In the genomic region with DNA sequence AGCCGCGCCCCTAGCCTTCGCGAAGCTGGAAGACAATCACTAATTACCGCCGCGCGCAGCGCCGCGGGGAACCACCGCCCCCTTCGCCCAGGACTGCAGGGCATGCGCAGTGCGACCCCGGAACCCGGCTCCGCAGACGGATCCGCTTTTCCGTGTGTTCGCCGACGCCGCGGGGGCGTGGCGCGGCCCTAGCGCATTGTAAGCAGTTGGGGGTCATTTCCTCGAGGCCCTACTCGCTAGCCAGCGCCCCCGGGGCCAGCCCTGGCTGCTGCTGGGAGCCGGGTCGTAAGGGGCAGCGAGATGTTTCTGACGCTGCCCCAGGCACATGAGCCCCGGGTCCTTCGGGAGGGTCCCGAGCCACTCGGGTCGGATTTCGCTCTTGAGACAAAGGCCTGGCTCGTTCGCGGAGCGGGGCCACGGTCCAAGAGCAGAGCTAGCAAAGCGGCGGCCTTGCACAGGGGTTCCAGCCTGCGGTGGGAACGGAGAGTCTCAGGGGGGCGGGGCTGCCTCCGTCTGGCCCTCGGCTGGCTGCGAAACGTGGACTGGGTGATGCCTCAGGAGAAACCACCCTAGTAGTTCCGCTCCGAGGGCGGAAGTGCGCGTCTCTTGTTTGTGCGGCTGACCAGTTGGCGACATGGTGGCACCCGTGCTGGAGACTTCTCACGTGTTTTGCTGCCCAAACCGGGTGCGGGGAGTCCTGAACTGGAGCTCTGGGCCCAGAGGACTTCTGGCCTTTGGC, we compare ENCODE assay signal across 8 cellular contexts. TPM values are rescaled to one million over a fixed set of nuclear protein-coding genes. Genes with fewer than 3 reads are reported as not detected.
DNase-seq lines count a peak whose midpoint lies in the region; ATAC-seq and TF ChIP-seq lines count a peak whose summit lies in the region.

A gene with protein sequence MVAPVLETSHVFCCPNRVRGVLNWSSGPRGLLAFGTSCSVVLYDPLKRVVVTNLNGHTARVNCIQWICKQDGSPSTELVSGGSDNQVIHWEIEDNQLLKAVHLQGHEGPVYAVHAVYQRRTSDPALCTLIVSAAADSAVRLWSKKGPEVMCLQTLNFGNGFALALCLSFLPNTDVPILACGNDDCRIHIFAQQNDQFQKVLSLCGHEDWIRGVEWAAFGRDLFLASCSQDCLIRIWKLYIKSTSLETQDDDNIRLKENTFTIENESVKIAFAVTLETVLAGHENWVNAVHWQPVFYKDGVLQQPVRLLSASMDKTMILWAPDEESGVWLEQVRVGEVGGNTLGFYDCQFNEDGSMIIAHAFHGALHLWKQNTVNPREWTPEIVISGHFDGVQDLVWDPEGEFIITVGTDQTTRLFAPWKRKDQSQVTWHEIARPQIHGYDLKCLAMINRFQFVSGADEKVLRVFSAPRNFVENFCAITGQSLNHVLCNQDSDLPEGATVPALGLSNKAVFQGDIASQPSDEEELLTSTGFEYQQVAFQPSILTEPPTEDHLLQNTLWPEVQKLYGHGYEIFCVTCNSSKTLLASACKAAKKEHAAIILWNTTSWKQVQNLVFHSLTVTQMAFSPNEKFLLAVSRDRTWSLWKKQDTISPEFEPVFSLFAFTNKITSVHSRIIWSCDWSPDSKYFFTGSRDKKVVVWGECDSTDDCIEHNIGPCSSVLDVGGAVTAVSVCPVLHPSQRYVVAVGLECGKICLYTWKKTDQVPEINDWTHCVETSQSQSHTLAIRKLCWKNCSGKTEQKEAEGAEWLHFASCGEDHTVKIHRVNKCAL (plus strand): TSS at position 600 of the 739 bp plus-strand sequence. CDS start 35 bp downstream, at position 635.
A gene with protein sequence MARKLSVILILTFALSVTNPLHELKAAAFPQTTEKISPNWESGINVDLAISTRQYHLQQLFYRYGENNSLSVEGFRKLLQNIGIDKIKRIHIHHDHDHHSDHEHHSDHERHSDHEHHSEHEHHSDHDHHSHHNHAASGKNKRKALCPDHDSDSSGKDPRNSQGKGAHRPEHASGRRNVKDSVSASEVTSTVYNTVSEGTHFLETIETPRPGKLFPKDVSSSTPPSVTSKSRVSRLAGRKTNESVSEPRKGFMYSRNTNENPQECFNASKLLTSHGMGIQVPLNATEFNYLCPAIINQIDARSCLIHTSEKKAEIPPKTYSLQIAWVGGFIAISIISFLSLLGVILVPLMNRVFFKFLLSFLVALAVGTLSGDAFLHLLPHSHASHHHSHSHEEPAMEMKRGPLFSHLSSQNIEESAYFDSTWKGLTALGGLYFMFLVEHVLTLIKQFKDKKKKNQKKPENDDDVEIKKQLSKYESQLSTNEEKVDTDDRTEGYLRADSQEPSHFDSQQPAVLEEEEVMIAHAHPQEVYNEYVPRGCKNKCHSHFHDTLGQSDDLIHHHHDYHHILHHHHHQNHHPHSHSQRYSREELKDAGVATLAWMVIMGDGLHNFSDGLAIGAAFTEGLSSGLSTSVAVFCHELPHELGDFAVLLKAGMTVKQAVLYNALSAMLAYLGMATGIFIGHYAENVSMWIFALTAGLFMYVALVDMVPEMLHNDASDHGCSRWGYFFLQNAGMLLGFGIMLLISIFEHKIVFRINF (minus strand): TSS at position 41 of the 739 bp plus-strand sequence. CDS start 2,333 bp downstream, outside the sequence.

- peaks cover 1% of the 10 kb centered on the region for H3K36me3 ChIP-seq in BJ (ENCODE audit: control insufficient read depth, insufficient read depth, low read length)
- no peaks in the 10 kb centered on the region for H3K36me3 ChIP-seq in kidney epithelial cell (ENCODE audit: control insufficient read depth, insufficient read depth, low read length)

- peaks cover 36% of the 10 kb centered on the region for H3K36me3 Mint-ChIP-seq in activated CD4-positive, alpha-beta T cell treated with anti-CD3 and anti-CD28 coated beads for 36 hours (ENCODE audit: low read depth)
- peaks cover 7% of the 10 kb centered on the region for H3K36me3 Mint-ChIP-seq in chondrocyte (ENCODE audit: low read depth)

- ATAC-seq in HG03457 (IDR thresholded peaks at IDR 0.05; ENCODE audit: unreplicated experiment), result peak; percentile 78
- ATAC-seq in activated CD4-positive, alpha-beta T cell treated with anti-CD3 and anti-CD28 coated beads for 36 hours, result peak; percentile 94

- DNase-seq in BJ (ENCODE audit: low read depth) (peak; percentile 57), GM19240 (ENCODE audit: insufficient read length, low spot score) (peak; percentile 64), NCI-H524 (lab: John Stamatoyannopoulos, UW) (peak; percentile 90 to 93), chondrocyte (ENCODE audit: low spot score) (peak; percentile 98), kidney epithelial cell (ENCODE audit: low read depth) (peak; percentile 67)
- peak; percentile 97 for DNase-seq in activated CD4-positive, alpha-beta T cell treated with anti-CD3 and anti-CD28 coated beads for 36 hours
- DNase-seq in stimulated activated CD4-positive, alpha-beta T cell treated with anti-CD3 and anti-CD28 coated beads, Interleukin-15, amount 100 ng/mL, for 24 hours, result peak; percentile 95

- peak within 1 kb of the TSS; percentile 95 for H3K27ac Mint-ChIP-seq in activated CD4-positive, alpha-beta T cell treated with anti-CD3 and anti-CD28 coated beads for 36 hours
- H3K27ac Mint-ChIP-seq in chondrocyte (ENCODE audit: unreplicated experiment), result peak within 1 kb of the TSS; percentile 93

- CTCF ChIA-PET in BJ (lab: Yijun Ruan, JAX), result interaction anchor here (0.6 to 1.7 kb wide), 6 partner anchors 19 to 746 kb away, joined by 3 to 5 read pairs (median 5); no protein-coding TSS in a partner anchor
- CTCF ChIA-PET in activated CD4-positive, alpha-beta T cell treated with anti-CD3 and anti-CD28 coated beads for 36 hours (lab: Charles Lee), result interaction anchor here (0.6 to 1.5 kb wide), 6 partner anchors 9 to 530 kb away, joined by 3 to 4 read pairs (median 3); no protein-coding TSS in a partner anchor

- H3K27me3 Mint-ChIP-seq in activated CD4-positive, alpha-beta T cell treated with anti-CD3 and anti-CD28 coated beads for 36 hours, result no peaks in the 10 kb centered on the region
- H3K27me3 Mint-ChIP-seq in chondrocyte (ENCODE audit: low read depth), result no peaks in the 10 kb centered on the region

- POLR2A ChIA-PET in BJ (lab: Charles Lee), result no interaction called here
- POLR2A ChIA-PET in activated CD4-positive, alpha-beta T cell treated with anti-CD3 and anti-CD28 coated beads for 36 hours (lab: Charles Lee), result interaction anchor here (0.9 to 1.0 kb wide), 2 partner anchors 13 to 157 kb away, joined by 4 to 7 read pairs; a partner anchor contains a TSS

- no peak for TF ChIP-seq CTCF in BJ (IDR thresholded peaks at IDR 0.05; ENCODE audit: insufficient read depth, low read depth, low read length)
- peak; percentile 5 for TF ChIP-seq CTCF in chondrocyte (IDR thresholded peaks at IDR 0.05)
- TF ChIP-seq CTCF in kidney epithelial cell (IDR thresholded peaks at IDR 0.05; ENCODE audit: insufficient read depth, low read length, poor library complexity, severe bottlenecking), result no peak

- H3K4me3 ChIP-seq in BJ (ENCODE audit: low read depth, low read length) (peak within 1 kb of the TSS; percentile 77), kidney epithelial cell (ENCODE audit: low read depth, low read length) (peak within 1 kb of the TSS; percentile 93)

- peaks cover 57% of the 10 kb centered on the region for H3K4me1 Mint-ChIP-seq in activated CD4-positive, alpha-beta T cell treated with anti-CD3 and anti-CD28 coated beads for 36 hours
- H3K4me1 Mint-ChIP-seq in chondrocyte (ENCODE audit: low read depth), result peaks cover 41% of the 10 kb centered on the region

- intact Hi-C loops in activated CD4-positive, alpha-beta T cell treated with anti-CD3 and anti-CD28 coated beads for 36 hours (cut with DNase I, micrococcal nuclease), result loop anchor here (1.0 to 10.0 kb wide), 14 partner anchors 62 to 1089 kb away; a partner anchor contains a TSS

- H3K9me3 Mint-ChIP-seq in activated CD4-positive, alpha-beta T cell treated with anti-CD3 and anti-CD28 coated beads for 36 hours (ENCODE audit: low read depth), result no peaks in the 10 kb centered on the region
- no peaks in the 10 kb centered on the region for H3K9me3 Mint-ChIP-seq in chondrocyte (ENCODE audit: low read depth)

- peak within 1 kb of the TSS; percentile 92 for H3K4me3 Mint-ChIP-seq in activated CD4-positive, alpha-beta T cell treated with anti-CD3 and anti-CD28 coated beads for 36 hours
- peak within 1 kb of the TSS; percentile 92 for H3K4me3 Mint-ChIP-seq in chondrocyte (ENCODE audit: unreplicated experiment)

- H3K27me3 ChIP-seq in BJ (ENCODE audit: control insufficient read depth, insufficient read depth, low read length) (no peaks in the 10 kb centered on the region), kidney epithelial cell (ENCODE audit: control insufficient read depth, insufficient read depth, low read length) (no peaks in the 10 kb centered on the region)

RNA-seq across cellular contexts. Expression of the first gene that starts in this region (rescaled TPM):
- 83.1 and 125 TPM in 2 replicates for polyA plus RNA-seq in BJ (2011; rRNA removed)
- polyA minus RNA-seq in BJ (2011; rRNA and poly(A)+ RNA removed), result 89.3 and 130 TPM in 2 replicates
- total RNA-seq in activated CD4-positive, alpha-beta T cell treated with anti-CD3 and anti-CD28 coated beads for 36 hours, result 100 to 1,000 TPM in 1 of 2 experiments, 10 to 100 TPM in 1; 76.5 to 114 TPM
- 67.1 to 77.2 TPM (median 70.5 TPM) in 3 replicates for total RNA-seq in chondrocyte
- total RNA-seq in kidney epithelial cell, result 60.7 and 63.9 TPM in 2 replicates

RNA-seq across cellular contexts. Expression of the second gene that starts in this region (rescaled TPM):
- polyA plus RNA-seq in BJ (2011; rRNA removed), result 99.2 and 116 TPM in 2 replicates
- 49.6 and 71.9 TPM in 2 replicates for polyA minus RNA-seq in BJ (2011; rRNA and poly(A)+ RNA removed)
- total RNA-seq in activated CD4-positive, alpha-beta T cell treated with anti-CD3 and anti-CD28 coated beads for 36 hours, result 10 to 100 TPM; 23.9 to 28.6 TPM
- total RNA-seq in chondrocyte, result 84.9 to 89.9 TPM (median 86.4 TPM) in 3 replicates
- total RNA-seq in kidney epithelial cell, result 94.1 and 98.0 TPM in 2 replicates

Comparison
In these comparisons a context has a peak if more than half of its experiments do, and no peak if none do; other contexts are left out.
1. Peak in every context shown above with its lines: DNase-seq, ATAC-seq and H3K4me3 ChIP-seq.